In the genomic region with DNA sequence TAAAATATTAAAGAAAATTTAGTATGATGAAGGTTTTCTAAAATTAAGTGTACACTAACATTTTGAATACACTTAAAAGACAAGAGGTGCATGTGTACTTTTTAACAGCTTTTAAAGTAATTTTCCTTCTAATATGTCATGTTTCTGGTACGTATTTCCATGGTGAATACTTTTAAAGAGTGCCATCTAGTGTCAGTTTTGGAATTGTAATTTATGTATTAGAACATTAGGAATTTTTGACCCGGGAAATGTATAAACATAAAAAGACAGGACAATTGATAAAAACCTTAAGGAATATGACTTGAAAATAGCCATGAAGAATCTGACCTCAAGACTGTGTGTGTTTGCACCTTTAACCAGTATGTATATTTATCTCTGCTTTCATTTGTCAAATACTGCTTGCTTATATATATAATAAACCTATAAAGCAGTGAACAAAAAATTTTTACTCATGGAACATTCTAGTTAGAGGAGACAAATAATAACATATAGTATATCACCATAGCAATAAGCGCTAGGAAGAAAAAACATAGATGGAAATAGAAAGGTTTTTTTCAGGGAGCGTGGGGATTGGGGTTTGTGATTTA, we compare ENCODE assay signal across 8 cellular contexts. TPM values are rescaled to one million over a fixed set of nuclear protein-coding genes. Genes with fewer than 3 reads are reported as not detected.
A peak's percentile ranks its signal among the peaks of the same experiment; 100 is the strongest.
DNase-seq lines count a peak whose midpoint lies in the region; ATAC-seq and TF ChIP-seq lines count a peak whose summit lies in the region.

No MANE protein-coding gene starts in this region.

- H3F3A ChIP-seq in GM23248 (ENCODE audit: insufficient read depth) (no peaks in the 10 kb centered on the region), PC-9 (ENCODE audit: insufficient read depth, low read depth) (no peaks in the 10 kb centered on the region)

- ATAC-seq in GM21737 (IDR thresholded peaks at IDR 0.05; ENCODE audit: unreplicated experiment) = no peak

- 48 to 52% methylated on average over 4 of the region's 4 CpGs for WGBS in GM23248 (ENCODE audit: low coverage in 1 of 2, low lambda C conversion rate in 2 of 2, missing lambda C conversion rate in 2 of 2), 2 experiments
- 47 to 50% (median 48%) methylated on average over 4 of the region's 4 CpGs for WGBS in spleen, 5 donors

- intact Hi-C loops in PC-9 (cut with micrococcal nuclease; ENCODE audit: unreplicated experiment) = loop anchor here (2.0 kb wide), 1 partner anchor 195 kb away; no protein-coding TSS in a partner anchor
- intact Hi-C loops in spleen (cut with DNase I; ENCODE audit: low total_unique reads) = loop anchor here (5.0 kb wide), 1 partner anchor 193 kb away; no protein-coding TSS in a partner anchor

- BruUV-seq in PC-9 (replicated peaks; lab: Mats Ljungman, UMichigan) = no TSS peak

- POLR2A ChIA-PET in PC-9 (lab: Charles Lee; ENCODE audit: unreplicated experiment) = interaction anchor here (0.5 to 0.7 kb wide), 2 partner anchors 195 to 240 kb away, joined by 3 to 4 read pairs; no protein-coding TSS in a partner anchor

- H3K4me1 ChIP-seq in GM23248 (ENCODE audit: insufficient read depth) (peaks cover 9% of the 10 kb centered on the region), PC-9 (replicated peaks; ENCODE audit: insufficient read depth) (no peaks in the 10 kb centered on the region), spleen (peaks cover 0 to 27% (median 21%) of the 10 kb centered on the region in 6 donors)

- CTCF ChIA-PET in PC-9 (lab: Charles Lee) = no interaction called here

- peak overlapping the region; percentile 49 for H2AFZ ChIP-seq in GM23248
- no peak overlapping the region for H2AFZ ChIP-seq in PC-9

- in situ Hi-C loops in GM23248 (cut with MboI) = no loop called here

- no peaks in the 10 kb centered on the region for H3K9me2 ChIP-seq in GM23248 (ENCODE audit: insufficient read depth)
- no peaks in the 10 kb centered on the region for H3K9me2 ChIP-seq in PC-9 (ENCODE audit: insufficient read depth)

- H4K20me1 ChIP-seq in GM23248 (ENCODE audit: insufficient read depth) (no peaks in the 10 kb centered on the region), PC-9 (ENCODE audit: insufficient read depth) (no peaks in the 10 kb centered on the region)

- H3K4me3 ChIP-seq in GM23248 = no peak overlapping the region
- no peak overlapping the region for H3K4me3 ChIP-seq in PC-9
- no peak overlapping the region for H3K4me3 ChIP-seq in spleen

- no peak for TF ChIP-seq POLR2A in spleen (IDR thresholded peaks at IDR 0.05)

- peak overlapping the region; percentile 25 for H3K4me2 ChIP-seq in GM23248 (ENCODE audit: unreplicated experiment)
- H3K4me2 ChIP-seq in PC-9 = no peak overlapping the region

- H3K36me3 ChIP-seq in GM23248 (ENCODE audit: low read depth) (no peaks in the 10 kb centered on the region), PC-9 (ENCODE audit: low read depth) (no peaks in the 10 kb centered on the region), spleen (peaks cover 0 to 26% (median 7%) of the 10 kb centered on the region in 6 donors)

- DNase-seq in AG20443 (ENCODE audit: low spot score) = peak; percentile 45
- DNase-seq in GM23248 = peak; percentile 67
- DNase-seq in PC-9 = peak in 1 of 2 experiments; percentile 38
- DNase-seq in fibroblast of peridontal ligament (ENCODE audit: extremely low read depth) = peak; percentile 74
- no peak for DNase-seq in spleen
- DNase-seq in activated gamma-delta T cell treated with Interleukin-2 at 50 U/mL for 16 hours = no peak
- DNase-seq in activated CD8-positive, alpha-beta memory T cell treated with anti-CD3 and anti-CD28 coated beads for 24 hours = no peak

- TF ChIP-seq CTCF in PC-9 (conservative IDR thresholded peaks at IDR 0.05) = peak; percentile 63
- TF ChIP-seq CTCF in spleen (IDR thresholded peaks at IDR 0.05 in 8 of 11, conservative IDR thresholded peaks at IDR 0.05 in 3 of 11) = peak in 8 of 11 experiments; percentile 8 to 56 (median 49)

- H3K27me3 ChIP-seq in GM23248 (replicated peaks; ENCODE audit: insufficient read depth) = no peaks in the 10 kb centered on the region
- no peaks in the 10 kb centered on the region for H3K27me3 ChIP-seq in PC-9 (ENCODE audit: insufficient read depth, low read depth)
- no peaks in the 10 kb centered on the region for H3K27me3 ChIP-seq in spleen (replicated peaks in 1 of 7)

- H3K79me2 ChIP-seq in GM23248 (ENCODE audit: insufficient read depth) = peaks cover 24% of the 10 kb centered on the region
- 0 out of 2 replicates have a peak, but pooled peaks cover 8% of the 10 kb centered on the region for H3K79me2 ChIP-seq in PC-9 (ENCODE audit: low read depth)

- no peak overlapping the region for H3K27ac ChIP-seq in GM23248
- H3K27ac ChIP-seq in PC-9 = no peak overlapping the region
- no peak overlapping the region for H3K27ac ChIP-seq in spleen

- no peak overlapping the region for H3K9ac ChIP-seq in GM23248

- H3K9me3 ChIP-seq in GM23248 (ENCODE audit: low read depth) (no peaks in the 10 kb centered on the region), PC-9 (ENCODE audit: insufficient read depth, low read depth) (no peaks in the 10 kb centered on the region), spleen (no peaks in the 10 kb centered on the region)

RNA-seq across cellular contexts. Expression of gene GSTCD, which starts 7.2 kb away (rescaled TPM):
- total RNA-seq in GM23248 (2014; rRNA removed; shearing (Covaris generic)) = 5.7 and 6.7 TPM in 2 replicates
- polyA plus RNA-seq in GM23248 (2016; fragmentation: Nextera tagmentation; extraction: Ambion mirVana) (2.9 and 3.4 TPM in 2 replicates), spleen (1 to 10 TPM; 1.8 to 3.4 (median 2.1) TPM)
- total RNA-seq in PC-9 (2021) (9.7 and 11.4 TPM in 2 replicates), spleen (10 to 100 TPM in 3 of 7 donors, 1 to 10 TPM in 4; 8.4 to 14.6 (median 9.8) TPM)

RNA-seq across cellular contexts. Expression of gene INTS12, which starts 7.3 kb away (rescaled TPM):
- total RNA-seq in GM23248 (2014; rRNA removed; shearing (Covaris generic)) = 13.7 and 16.5 TPM in 2 replicates
- polyA plus RNA-seq in GM23248 (2016; fragmentation: Nextera tagmentation; extraction: Ambion mirVana) (24.6 and 25.7 TPM in 2 replicates), spleen (10 to 100 TPM; 10.1 to 15.0 (median 13.5) TPM)
- total RNA-seq in PC-9 (2021) (8.4 and 10.3 TPM in 2 replicates), spleen (10 to 100 TPM; 13.7 to 37.3 (median 20.9) TPM)

Comparison
In these comparisons a context has a peak if more than half of its experiments do, and no peak if none do; other contexts are left out.
1. DNase-seq: peak in AG20443 (single experiment), GM23248 (single experiment) and fibroblast of peridontal ligament (single experiment); none in spleen (single experiment), activated gamma-delta T cell treated with Interleukin-2 at 50 U/mL for 16 hours (single experiment) and activated CD8-positive, alpha-beta memory T cell treated with anti-CD3 and anti-CD28 coated beads for 24 hours (single experiment).